Comparison of ENCODE assay signal across 8 cellular contexts in the genomic region with DNA sequence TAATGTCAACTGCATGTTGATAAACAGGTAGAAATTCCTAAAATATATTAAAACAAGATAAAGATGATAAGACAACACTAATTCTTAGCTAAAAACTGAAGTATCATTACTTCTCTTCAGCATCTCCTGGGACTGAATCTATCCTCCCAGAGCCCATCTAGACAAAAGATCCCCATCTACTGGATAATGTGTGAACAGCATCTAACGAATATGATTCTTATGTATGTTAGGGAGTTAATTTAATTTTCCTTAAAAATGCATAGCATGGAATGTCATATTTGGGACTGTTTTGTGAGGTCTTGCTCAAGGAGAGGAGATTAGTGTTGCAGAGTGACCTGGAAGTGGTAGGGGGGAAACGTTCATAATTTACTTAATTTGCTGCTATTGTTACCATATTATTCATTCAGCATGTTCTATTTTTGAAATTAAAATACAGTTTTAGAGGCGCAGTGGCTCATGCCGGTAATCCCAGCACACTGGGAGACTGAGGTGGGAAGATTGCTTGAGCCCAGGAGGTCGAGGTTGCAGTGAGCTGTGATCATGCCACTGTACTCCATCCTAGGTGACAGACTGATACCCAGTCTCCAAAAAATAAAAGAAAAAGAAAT.
DNase-seq lines count a peak whose midpoint lies in the region; ATAC-seq, FAIRE-seq and TF ChIP-seq lines count a peak whose summit lies in the region.

No MANE protein-coding gene starts in this region.

- H3K9me3 Mint-ChIP-seq in neural progenitor cell = peaks cover 9% of the 10 kb centered on the region

- H2BK20ac ChIP-seq in H1 (ENCODE audit: low read length) = no peak overlapping the region

- H3K79me2 ChIP-seq in H1 (ENCODE audit: control insufficient read depth in 1 of 2, insufficient read depth in 2 of 2, low read length in 2 of 2) (no peaks in the 10 kb centered on the region), neural progenitor cell (ENCODE audit: low read depth) (no peaks in the 10 kb centered on the region)

- H3K4ac ChIP-seq in H1 (replicated peaks; ENCODE audit: insufficient read length, low read depth, low read length) = no peak overlapping the region

- no peaks in the 10 kb centered on the region for H3K23me2 ChIP-seq in H1 (ENCODE audit: low read depth, low read length)

- peaks cover 0 to 6% of the 10 kb centered on the region in 2 experiments; a peak in 1 of 4 replicates for H3K9me3 ChIP-seq in H1 (ENCODE audit: insufficient read depth in 2 of 2, low read depth in 1 of 2, low read length in 1 of 2)
- peaks cover 7% of the 10 kb centered on the region for H3K9me3 ChIP-seq in neural progenitor cell (ENCODE audit: low read depth)

- no peak overlapping the region for H3K27ac Mint-ChIP-seq in neural progenitor cell

- TF ChIP-seq CTCF in GM12873 (IDR thresholded peaks at IDR 0.05; ENCODE audit: insufficient read depth, low read depth, low read length, missing control alignments) = peak; percentile 43
- peak in 2 of 3 experiments; percentile 20 to 60; a peak in 2 of 4 replicates for TF ChIP-seq CTCF in H1 (IDR thresholded peaks at IDR 0.05; ENCODE audit: control extremely low read depth in 1 of 3, insufficient read depth in 1 of 3, low read depth in 1 of 3, low read length in 3 of 3)
- TF ChIP-seq CTCF in neural progenitor cell (IDR thresholded peaks at IDR 0.05) = peak; percentile 81

- peak; percentile 66 for FAIRE-seq in H1 (lab: Jason Lieb, UNC)

- no peaks in the 10 kb centered on the region for H3K36me3 Mint-ChIP-seq in neural progenitor cell

- H4K8ac ChIP-seq in H1 (ENCODE audit: extremely low read depth, insufficient read depth, low read length) = no peak overlapping the region

- H3K4me3 ChIP-seq in H1 (ENCODE audit: extremely low read depth in 1 of 4, insufficient read depth in 2 of 4, low read depth in 3 of 4, low read length in 4 of 4) = no peak overlapping the region
- H3K4me3 ChIP-seq in neural progenitor cell = no peak overlapping the region

- H2AFZ ChIP-seq in H1 (ENCODE audit: low read length) (no peak overlapping the region), neural progenitor cell (replicated peaks) (no peak overlapping the region)

- TF ChIP-seq POLR2A in H1 (IDR thresholded peaks at IDR 0.05; ENCODE audit: control extremely low read depth in 1 of 2, low read depth in 2 of 2, low read length in 2 of 2) = no peak

- peak; percentile 72 for DNase-seq in NCI-H69 (lab: John Stamatoyannopoulos, UW)
- no peak for DNase-seq in H1 (ENCODE audit: low read depth in 1 of 2, low spot score in 2 of 2)
- DNase-seq in neural progenitor cell (ENCODE audit: low spot score) = peak; percentile 63
- no peak for DNase-seq in activated gamma-delta T cell (lab: John Stamatoyannopoulos, UW)
- DNase-seq in ecto neural progenitor cell (ENCODE audit: low spot score) = no peak
- DNase-seq in activated CD4-positive, alpha-beta T cell treated with anti-CD3 and anti-CD28 coated beads, Interleukin-2, amount 50 U/mL, for 48 hours = no peak

- POLR2A ChIA-PET in H1 (lab: Charles Lee; ENCODE audit: partially characterized antibody) = interaction anchor here (1.4 to 1.5 kb wide), 3 partner anchors 18 to 27 kb away, joined by 3 to 4 read pairs (median 3); no protein-coding TSS in a partner anchor

- peak; percentile 71 to 79 for TF ChIP-seq RAD21 in H1 (IDR thresholded peaks at IDR 0.05 in 1 of 2, conservative IDR thresholded peaks at IDR 0.05 in 1 of 2; ENCODE audit: low read depth in 2 of 2, low read length in 2 of 2)

- H2AK5ac ChIP-seq in H1 (ENCODE audit: low read depth, low read length) = no peak overlapping the region

- no peak overlapping the region for H3K4me2 ChIP-seq in H1 (ENCODE audit: insufficient read depth in 1 of 2, low read depth in 2 of 2, low read length in 2 of 2)
- no peak overlapping the region for H3K4me2 ChIP-seq in neural progenitor cell

- no peak overlapping the region for H2BK15ac ChIP-seq in H1 (ENCODE audit: low read length)

- no peaks in the 10 kb centered on the region for H3K79me1 ChIP-seq in H1 (ENCODE audit: low read depth, low read length)

- no peak overlapping the region for H2BK120ac ChIP-seq in H1 (replicated peaks; ENCODE audit: low read depth, low read length)

- H4K91ac ChIP-seq in H1 (replicated peaks; ENCODE audit: insufficient read length, low read length) = no peak overlapping the region

- no peak overlapping the region for H3K9ac ChIP-seq in H1 (replicated peaks in 1 of 4; ENCODE audit: extremely low read depth in 1 of 4, low read depth in 3 of 4, low read length in 3 of 4)
- no peak overlapping the region for H3K9ac ChIP-seq in neural progenitor cell

- no peak overlapping the region for H3K4me3 Mint-ChIP-seq in neural progenitor cell

- CTCF ChIA-PET in H1 (lab: Charles Lee; ENCODE audit: partially characterized antibody) = interaction anchor here (0.5 to 3.5 kb wide), 34 partner anchors 9 to 997 kb away, joined by 3 to 39 read pairs (median 3); no protein-coding TSS in a partner anchor

- no peak overlapping the region for H3K56ac ChIP-seq in H1 (replicated peaks; ENCODE audit: insufficient read length, low read depth, low read length)

- H3K36me3 ChIP-seq in H1 (ENCODE audit: control insufficient read depth in 2 of 4, insufficient read depth in 4 of 4, low read length in 3 of 4) = no peaks in the 10 kb centered on the region
- no peaks in the 10 kb centered on the region for H3K36me3 ChIP-seq in neural progenitor cell

- ATAC-seq in HG02763 (IDR thresholded peaks at IDR 0.05; ENCODE audit: unreplicated experiment) = peak; percentile 64

- H3K27ac ChIP-seq in H1 (ENCODE audit: low read depth, low read length) (no peak overlapping the region), neural progenitor cell (no peak overlapping the region)

- no peak overlapping the region for H2BK12ac ChIP-seq in H1 (ENCODE audit: low read depth, low read length)

- H4K5ac ChIP-seq in H1 (ENCODE audit: insufficient read length, low read depth, low read length) = no peak overlapping the region

- no peaks in the 10 kb centered on the region for H3K27me3 Mint-ChIP-seq in neural progenitor cell (ENCODE audit: insufficient read depth, low read depth)

- no peak overlapping the region for H3K14ac ChIP-seq in H1 (ENCODE audit: insufficient read length)

- H4K20me1 ChIP-seq in H1 (replicated peaks in 1 of 2; ENCODE audit: control insufficient read depth in 1 of 2, insufficient read depth in 2 of 2, low read length in 2 of 2) (no peaks in the 10 kb centered on the region), neural progenitor cell (ENCODE audit: low read depth) (no peaks in the 10 kb centered on the region)

- no peaks in the 10 kb centered on the region for H3K4me1 Mint-ChIP-seq in neural progenitor cell

- H3K23ac ChIP-seq in H1 (ENCODE audit: insufficient read length) = no peak overlapping the region

- TF ChIP-seq EP300 in H1 (IDR thresholded peaks at IDR 0.05; ENCODE audit: borderline replicate concordance in 1 of 2, low read depth in 2 of 2, low read length in 2 of 2) = no peak

- H3K18ac ChIP-seq in H1 (ENCODE audit: extremely low read depth, low read length) = no peak overlapping the region

- 53% methylated on average over 5 of the region's 5 CpGs; no CpG with 5 or more reads in 1 of the 2 experiments for WGBS in H1 (ENCODE audit: extremely low coverage in 1 of 2, insufficient coverage in 1 of 2, insufficient read length in 1 of 2, insufficient replicate concordance in 2 of 2, low coverage in 1 of 2, low lambda C conversion rate in 2 of 2, missing lambda C conversion rate in 1 of 2), 2 experiments

- H3K27me3 ChIP-seq in H1 (replicated peaks in 1 of 4; ENCODE audit: control insufficient read depth in 3 of 4, extremely low read depth in 1 of 4, insufficient read depth in 3 of 4, low read length in 3 of 4) (no peaks in the 10 kb centered on the region), neural progenitor cell (no peaks in the 10 kb centered on the region)

- H3F3A ChIP-seq in neural progenitor cell (ENCODE audit: low read depth) = peaks cover 8% of the 10 kb centered on the region

- no peak overlapping the region for H2BK5ac ChIP-seq in H1 (ENCODE audit: low read depth, low read length)

- H3K4me1 ChIP-seq in H1 (replicated peaks in 1 of 4; ENCODE audit: control insufficient read depth in 3 of 4, insufficient read depth in 4 of 4, low read length in 3 of 4) = no peaks in the 10 kb centered on the region
- H3K4me1 ChIP-seq in neural progenitor cell = peaks cover 23% of the 10 kb centered on the region

TF ChIP-seq in H1, 55 proteins besides CTCF, POLR2A, EP300 and RAD21:
- no peak for TF ChIP-seq HDAC2 (IDR thresholded peaks at IDR 0.05; ENCODE audit: borderline replicate concordance in 1 of 2, low read depth in 2 of 2, low read length in 2 of 2)
- no peak for TF ChIP-seq SUZ12 (IDR thresholded peaks at IDR 0.05; ENCODE audit: low read length)
- no peak for TF ChIP-seq KDM4A (IDR thresholded peaks at IDR 0.05; ENCODE audit: low read depth, low read length, severe bottlenecking)
- TF ChIP-seq, protein P1, sequence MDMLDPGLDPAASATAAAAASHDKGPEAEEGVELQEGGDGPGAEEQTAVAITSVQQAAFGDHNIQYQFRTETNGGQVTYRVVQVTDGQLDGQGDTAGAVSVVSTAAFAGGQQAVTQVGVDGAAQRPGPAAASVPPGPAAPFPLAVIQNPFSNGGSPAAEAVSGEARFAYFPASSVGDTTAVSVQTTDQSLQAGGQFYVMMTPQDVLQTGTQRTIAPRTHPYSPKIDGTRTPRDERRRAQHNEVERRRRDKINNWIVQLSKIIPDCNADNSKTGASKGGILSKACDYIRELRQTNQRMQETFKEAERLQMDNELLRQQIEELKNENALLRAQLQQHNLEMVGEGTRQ (IDR thresholded peaks at IDR 0.05; ENCODE audit: low read length) = no peak
- no peak for TF ChIP-seq TCF12 (IDR thresholded peaks at IDR 0.05; ENCODE audit: low read depth, low read length)
- no peak for TF ChIP-seq EZH2 (IDR thresholded peaks at IDR 0.05; ENCODE audit: low read depth, low read length, severe bottlenecking)
- TF ChIP-seq BACH1 (IDR thresholded peaks at IDR 0.05; ENCODE audit: low read length) = no peak
- no peak for TF ChIP-seq MAFK (IDR thresholded peaks at IDR 0.05; ENCODE audit: low read depth, low read length)
- no peak for TF ChIP-seq RNF2 (IDR thresholded peaks at IDR 0.05; ENCODE audit: borderline replicate concordance, low read depth, low read length, missing control alignments, poor library complexity, severe bottlenecking)
- TF ChIP-seq KDM1A (IDR thresholded peaks at IDR 0.05; ENCODE audit: borderline replicate concordance, low read length) = no peak
- TF ChIP-seq SIRT6 (IDR thresholded peaks at IDR 0.05; ENCODE audit: low read length) = no peak
- TF ChIP-seq SIX5 (IDR thresholded peaks at IDR 0.05; ENCODE audit: low read depth, low read length) = no peak
- no peak for TF ChIP-seq PHF8 (conservative IDR thresholded peaks at IDR 0.05; ENCODE audit: low read depth, low read length)
- no peak for TF ChIP-seq CBX5 (IDR thresholded peaks at IDR 0.05; ENCODE audit: low read depth, low read length)
- no peak for TF ChIP-seq GABPA (IDR thresholded peaks at IDR 0.05; ENCODE audit: borderline replicate concordance, insufficient read depth, low read length)
- TF ChIP-seq CHD1 (IDR thresholded peaks at IDR 0.05; ENCODE audit: low read depth, low read length) = no peak
- no peak for TF ChIP-seq TEAD4 (IDR thresholded peaks at IDR 0.05; ENCODE audit: low read depth, low read length)

Comparison
In these comparisons a context has a peak if more than half of its experiments do, and no peak if none do; other contexts are left out.
1. DNase-seq: peak in NCI-H69 (single experiment) and neural progenitor cell (single experiment); none in H1 (0 of 2), activated gamma-delta T cell (single experiment), ecto neural progenitor cell (single experiment) and activated CD4-positive, alpha-beta T cell treated with anti-CD3 and anti-CD28 coated beads, Interleukin-2, amount 50 U/mL, for 48 hours (0 of 2).
2. Peak in every context shown above with its lines, with median percentiles within 50 percentile points of each other: CTCF ChIP-seq.